ENCODE assay signal across 20 cellular contexts in genomic region chr4:76035799-76036389, GRCh38. TPM values are rescaled to one million over a fixed set of nuclear protein-coding genes. Genes with fewer than 3 reads are reported as not detected.
DNase-seq lines count a peak whose midpoint lies in the region; ATAC-seq and TF ChIP-seq lines count a peak whose summit lies in the region.
"Had no signal": no experiment of that assay in that cellular context is flagged by ENCODE, and none has a peak within 500 bp of the region (broad histone marks: within the 10 kb centered on the region; RNA-seq: fewer than 3 reads in every experiment).

Gene CXCL11 (minus strand): TSS chr4:76036070. CDS start chr4:76035987, 83 bp downstream.

- H3K4me3 ChIP-seq in OCI-LY3 (ENCODE audit: low read length) (no peak within 1 kb of the TSS), epithelial cell of esophagus (ENCODE audit: low read length) (no peak within 1 kb of the TSS), PC-9 (no peak within 1 kb of the TSS), gastrocnemius medialis (no peak within 1 kb of the TSS), vagina (no peak within 1 kb of the TSS)
- H3K4me3 ChIP-seq: adrenal gland, BLaER1, esophagus muscularis mucosa had no signal

- H3K4me1 ChIP-seq in OCI-LY3 (ENCODE audit: low read length) (peaks cover 33% of the 10 kb centered on the region), PC-9 (replicated peaks; ENCODE audit: insufficient read depth) (no peaks in the 10 kb centered on the region), gastrocnemius medialis (no peaks in the 10 kb centered on the region), vagina (no peaks in the 10 kb centered on the region)
- H3K4me1 ChIP-seq: adrenal gland, BLaER1 had no signal

- H3K27ac ChIP-seq in OCI-LY3 (ENCODE audit: low read length) (peak within 1 kb of the TSS; percentile 43), PC-9 (no peak within 1 kb of the TSS), gastrocnemius medialis (no peak within 1 kb of the TSS), vagina (no peak within 1 kb of the TSS)
- H3K27ac ChIP-seq: adrenal gland, BLaER1, esophagus muscularis mucosa had no signal

- in situ Hi-C loops in gastrocnemius medialis (cut with MboI; ENCODE audit: low sequenced_read_pairs in 4 of 4) = no loop called here

- intact Hi-C loops in PC-9 (cut with micrococcal nuclease; ENCODE audit: unreplicated experiment) (no loop called here), gastrocnemius medialis (cut with DNase I; ENCODE audit: low total_unique reads) (no loop called here), vagina (cut with DNase I) (no loop called here)

- no peaks in the 10 kb centered on the region for H3K36me3 ChIP-seq in OCI-LY3 (replicated peaks; ENCODE audit: low read depth, low read length)
- no peaks in the 10 kb centered on the region for H3K36me3 ChIP-seq in PC-9 (ENCODE audit: low read depth)
- no peaks in the 10 kb centered on the region for H3K36me3 ChIP-seq in gastrocnemius medialis
- H3K36me3 ChIP-seq in vagina = no peaks in the 10 kb centered on the region
- H3K36me3 ChIP-seq: adrenal gland, BLaER1, esophagus muscularis mucosa had no signal

- peak within 1 kb of the TSS; percentile 27 for H3K4me2 ChIP-seq in OCI-LY3 (ENCODE audit: low read length)
- H3K4me2 ChIP-seq in PC-9 = no peak within 1 kb of the TSS
- H3K4me2 ChIP-seq: BLaER1 had no signal

- no peaks in the 10 kb centered on the region for H3K79me2 ChIP-seq in OCI-LY3 (ENCODE audit: low read length)
- no peaks in the 10 kb centered on the region for H3K79me2 ChIP-seq in PC-9 (ENCODE audit: low read depth)

- H3K9me2 ChIP-seq in PC-9 (ENCODE audit: insufficient read depth) = no peaks in the 10 kb centered on the region

- no peaks in the 10 kb centered on the region for H3F3A ChIP-seq in PC-9 (ENCODE audit: insufficient read depth, low read depth)

- peak within 1 kb of the TSS; percentile 32; the same call in 1 of the 2 replicates for H3K9ac ChIP-seq in OCI-LY3 (ENCODE audit: low read length)
- H3K9ac ChIP-seq: BLaER1 had no signal

- TF ChIP-seq POLR2A in gastrocnemius medialis (IDR thresholded peaks at IDR 0.05) (no peak), vagina (IDR thresholded peaks at IDR 0.05) (no peak)

- ATAC-seq in gastrocnemius medialis = no peak
- ATAC-seq: left ventricle myocardium superior, SK-N-SH treated with all-trans-retinoic acid at 6 μM for 48 hours had no signal

- peak within 1 kb of the TSS; percentile 88 for H2AFZ ChIP-seq in OCI-LY3 (ENCODE audit: low read depth, low read length)
- H2AFZ ChIP-seq in PC-9 = no peak within 1 kb of the TSS

- no TSS peak for BruUV-seq in PC-9 (replicated peaks; lab: Mats Ljungman, UMichigan)

- CTCF ChIA-PET in PC-9 (lab: Charles Lee) = no interaction called here

- no peaks in the 10 kb centered on the region for H3K9me3 ChIP-seq in OCI-LY3 (ENCODE audit: insufficient read depth, low read length)
- H3K9me3 ChIP-seq in PC-9 (ENCODE audit: insufficient read depth, low read depth) = no peaks in the 10 kb centered on the region
- H3K9me3 ChIP-seq in gastrocnemius medialis = no peaks in the 10 kb centered on the region
- no peaks in the 10 kb centered on the region for H3K9me3 ChIP-seq in vagina
- H3K9me3 ChIP-seq: adrenal gland, BLaER1, esophagus muscularis mucosa had no signal

- DNase-seq in NOMO-1 treated with DMSO at 0.1 percent for 48 hours (lab: John Stamatoyannopoulos, UW; ENCODE audit: unreplicated experiment) (peak; percentile 9), NOMO-1 treated with dmso at 0.1 percent for 144 hours (lab: John Stamatoyannopoulos, UW; ENCODE audit: unreplicated experiment) (no peak), epithelial cell of esophagus (ENCODE audit: low read depth) (peak; percentile 56), pulmonary artery endothelial cell (ENCODE audit: low read depth, low spot score) (peak; percentile 83), PC-9 (no peak), gastrocnemius medialis (no peak), vagina (ENCODE audit: extremely low spot score in 2 of 2) (no peak)
- DNase-seq: activated B cell treated with CpG ODN at 0.5 μM for 24 hours; activated CD4-positive, alpha-beta memory T cell treated with anti-CD3 and anti-CD28 coated beads, Interleukin-2, amount 10 ng/mL, durations not matched to agents 7 days and 5 days; activated gamma-delta T cell; activated T-cell treated with anti-CD3 and anti-CD28 coated beads for 4 hours; adrenal gland; glutamatergic neuron; left ventricle myocardium superior; RPMI8226 had no signal

- TF ChIP-seq CTCF in OCI-LY3 (IDR thresholded peaks at IDR 0.05; ENCODE audit: low read depth, low read length) = no peak
- TF ChIP-seq CTCF in epithelial cell of esophagus (IDR thresholded peaks at IDR 0.05; ENCODE audit: insufficient read depth, low read depth, low read length, missing control alignments) = no peak
- TF ChIP-seq CTCF in PC-9 (conservative IDR thresholded peaks at IDR 0.05) = no peak
- TF ChIP-seq CTCF in gastrocnemius medialis (IDR thresholded peaks at IDR 0.05 in 4 of 5, conservative IDR thresholded peaks at IDR 0.05 in 1 of 5) = no peak
- no peak for TF ChIP-seq CTCF in vagina (IDR thresholded peaks at IDR 0.05)

- H4K20me1 ChIP-seq in OCI-LY3 (ENCODE audit: insufficient read depth, low read length) (no peaks in the 10 kb centered on the region), PC-9 (ENCODE audit: insufficient read depth) (no peaks in the 10 kb centered on the region)
- H4K20me1 ChIP-seq: BLaER1 had no signal

- POLR2A ChIA-PET in PC-9 (lab: Charles Lee; ENCODE audit: unreplicated experiment) = interaction anchor here (0.6 kb wide), 1 partner anchor 565 kb away, joined by 3 read pairs; no protein-coding TSS in a partner anchor

- no peaks in the 10 kb centered on the region for H3K27me3 ChIP-seq in OCI-LY3 (ENCODE audit: low read depth, low read length)
- no peaks in the 10 kb centered on the region for H3K27me3 ChIP-seq in PC-9 (ENCODE audit: insufficient read depth, low read depth)
- no peaks in the 10 kb centered on the region for H3K27me3 ChIP-seq in gastrocnemius medialis
- no peaks in the 10 kb centered on the region for H3K27me3 ChIP-seq in vagina
- H3K27me3 ChIP-seq: adrenal gland, BLaER1, esophagus muscularis mucosa had no signal

RNA-seq across cellular contexts. Expression of gene CXCL11, which starts in this region (rescaled TPM):
- total RNA-seq in pulmonary artery endothelial cell (1.9 and 2.6 TPM in 2 replicates), PC-9 (2021) (not detected in 2 replicates), gastrocnemius medialis (not detected), vagina (not detected)
- total RNA-seq: A172, activated B cell treated with CpG ODN at 0.5 μM for 24 hours, esophagus muscularis mucosa had no signal

Comparison
In these comparisons a context has a peak if more than half of its experiments do, and no peak if none do; other contexts are left out.
1. DNase-seq: peak in NOMO-1 treated with DMSO at 0.1 percent for 48 hours (single experiment), epithelial cell of esophagus (single experiment) and pulmonary artery endothelial cell (single experiment); none in NOMO-1 treated with dmso at 0.1 percent for 144 hours (single experiment), PC-9 (0 of 2), gastrocnemius medialis (0 of 2) and vagina (0 of 2).